7 cellular contexts compared by ENCODE assay signal in genomic region chr11:133595998-133596590, GRCh38.
"Had no signal": no experiment of that assay in that cellular context is flagged by ENCODE, and none has a peak within 500 bp of the region (broad histone marks: within the 10 kb centered on the region; RNA-seq: fewer than 3 reads in every experiment).

No MANE protein-coding gene starts in this region.

- H3K27ac ChIP-seq: GM23248, HL-60 had no signal

- H3K36me3 Mint-ChIP-seq: IgD-negative memory B cell had no signal

- H3K4me3 ChIP-seq: GM23248 had no signal

- FAIRE-seq: HepG2 had no signal

- H3K27me3 Mint-ChIP-seq: IgD-negative memory B cell had no signal

- H3K27ac Mint-ChIP-seq: H9, IgD-negative memory B cell had no signal

- H3K4me1 Mint-ChIP-seq: IgD-negative memory B cell had no signal

- ATAC-seq: HepG2 had no signal

- H3K4me3 Mint-ChIP-seq: H9, IgD-negative memory B cell had no signal

- H3K9me3 Mint-ChIP-seq: H9 had no signal

- DNase-seq: GM23248, GOT3, H9, HCEC 1CT had no signal
